ENCODE assay signal across 21 cellular contexts in genomic region chr12:132713123-132713522, GRCh38. TPM values are rescaled to one million over a fixed set of nuclear protein-coding genes. Genes with fewer than 3 reads are reported as not detected.
DNase-seq lines count a peak whose midpoint lies in the region; ATAC-seq and TF ChIP-seq lines count a peak whose summit lies in the region.
"Had no signal": no experiment of that assay in that cellular context is flagged by ENCODE, and none has a peak within 500 bp of the region (broad histone marks: within the 10 kb centered on the region; RNA-seq: fewer than 3 reads in every experiment).

No MANE protein-coding gene starts in this region.

- peaks cover 7% of the 10 kb centered on the region for H3K36me3 Mint-ChIP-seq in activated naive CD4-positive, alpha-beta T cell treated with anti-CD3 and anti-CD28 coated beads, Interleukin-2, amount 50 U/mL, for 24 hours
- peaks cover 14% of the 10 kb centered on the region for H3K36me3 Mint-ChIP-seq in T-cell
- H3K36me3 Mint-ChIP-seq in endodermal cell (ENCODE audit: low read depth): peaks cover 39% of the 10 kb centered on the region
- peaks cover 7% of the 10 kb centered on the region for H3K36me3 Mint-ChIP-seq in type B pancreatic cell
- peaks cover 6% of the 10 kb centered on the region for H3K36me3 Mint-ChIP-seq in mesothelial cell of epicardium

- H3K27me3 ChIP-seq in endodermal cell (ENCODE audit: control insufficient read depth, insufficient read depth, low read length, poor library complexity, severe bottlenecking): no peaks in the 10 kb centered on the region
- H3K27me3 ChIP-seq: dorsolateral prefrontal cortex, ovary, right lobe of liver, tibial artery had no signal

- no peak overlapping the region for H3K4me3 ChIP-seq in endodermal cell (ENCODE audit: low read length)
- H3K4me3 ChIP-seq: dorsolateral prefrontal cortex, ovary, right lobe of liver, tibial artery had no signal

- TF ChIP-seq CTCF in endodermal cell (conservative IDR thresholded peaks at IDR 0.05): no peak
- no peak for TF ChIP-seq CTCF in type B pancreatic cell (conservative IDR thresholded peaks at IDR 0.05)
- no peak for TF ChIP-seq CTCF in mesothelial cell of epicardium (IDR thresholded peaks at IDR 0.05; ENCODE audit: unreplicated experiment)

- no peak for DNase-seq in activated naive CD4-positive, alpha-beta T cell (lab: John Stamatoyannopoulos, UW)
- DNase-seq in T-cell (no peak), endodermal cell (no peak), type B pancreatic cell (ENCODE audit: extremely low spot score, unreplicated experiment) (no peak), Kasumi-1 (lab: John Stamatoyannopoulos, UW) (no peak), mesothelial cell of epicardium (ENCODE audit: low spot score in 2 of 2, unreplicated experiment in 2 of 2) (no peak)
- DNase-seq: activated B cell treated with CpG ODN at 0.5 μM for 24 hours; COR-L47; dorsolateral prefrontal cortex; HCEC 1CT; NCI-H1092 treated with DMSO at 0.1 percent for 48 hours; NCI-H526 treated with DMSO at 0.1 percent for 48 hours; ovary; right lobe of liver; SIG-M5; stimulated activated naive B cell treated with anti-CD40 and anti-IgM and Interleukin-4, amounts not matched to agents 10 μg/mL and 1 μg/mL and 100 μg/mL, for 72 hours; tibial artery had no signal

- no peaks in the 10 kb centered on the region for H3K27me3 Mint-ChIP-seq in activated naive CD4-positive, alpha-beta T cell treated with anti-CD3 and anti-CD28 coated beads, Interleukin-2, amount 50 U/mL, for 24 hours
- no peaks in the 10 kb centered on the region for H3K27me3 Mint-ChIP-seq in T-cell
- H3K27me3 Mint-ChIP-seq in endodermal cell (ENCODE audit: insufficient read depth): no peaks in the 10 kb centered on the region
- H3K27me3 Mint-ChIP-seq in type B pancreatic cell: no peaks in the 10 kb centered on the region
- no peaks in the 10 kb centered on the region for H3K27me3 Mint-ChIP-seq in mesothelial cell of epicardium (ENCODE audit: low read depth)
- H3K27me3 Mint-ChIP-seq: activated B cell treated with CpG ODN at 0.5 μM for 24 hours; stimulated activated naive B cell treated with anti-CD40 and anti-IgM and Interleukin-4, amounts not matched to agents 10 μg/mL and 1 μg/mL and 100 μg/mL, for 72 hours had no signal

- no peaks in the 10 kb centered on the region for H3K9me3 Mint-ChIP-seq in activated naive CD4-positive, alpha-beta T cell treated with anti-CD3 and anti-CD28 coated beads, Interleukin-2, amount 50 U/mL, for 24 hours
- H3K9me3 Mint-ChIP-seq in T-cell (peaks cover 0 to 5% (median 4%) of the 10 kb centered on the region in 3 donors), endodermal cell (no peaks in the 10 kb centered on the region), type B pancreatic cell (no peaks in the 10 kb centered on the region), mesothelial cell of epicardium (no peaks in the 10 kb centered on the region)
- H3K9me3 Mint-ChIP-seq: stimulated activated naive B cell treated with anti-CD40 and anti-IgM and Interleukin-4, amounts not matched to agents 10 μg/mL and 1 μg/mL and 100 μg/mL, for 72 hours; T-helper 1 cell treated with Interleukin-12 subunit alpha and Interleukin-12 subunit beta and Interleukin-4 antibody, amounts not matched to agents 30 μg/mL and 1 μg/mL, for 36 hours had no signal

- WGBS in endodermal cell (ENCODE audit: insufficient coverage in 1 of 2, insufficient read length in 1 of 2), 2 experiments: 96 to 97% methylated on average over 2 of the region's 2 CpGs

- H3K4me1 ChIP-seq in endodermal cell (ENCODE audit: control insufficient read depth, insufficient read depth, low read length): no peaks in the 10 kb centered on the region

- H3K4me3 Mint-ChIP-seq in activated naive CD4-positive, alpha-beta T cell treated with anti-CD3 and anti-CD28 coated beads, Interleukin-2, amount 50 U/mL, for 24 hours: peak overlapping the region; percentile 57
- H3K4me3 Mint-ChIP-seq in T-cell (peak overlapping the region in 2 of 3 donors; percentile 28 to 40), endodermal cell (no peak overlapping the region), type B pancreatic cell (peak overlapping the region; percentile 61), mesothelial cell of epicardium (no peak overlapping the region)
- H3K4me3 Mint-ChIP-seq: activated B cell treated with CpG ODN at 0.5 μM for 24 hours had no signal

- CTCF ChIA-PET in T-cell (lab: Charles Lee): no interaction called here

- H3K36me3 ChIP-seq in endodermal cell (ENCODE audit: control insufficient read depth, insufficient read depth, low read length): peaks cover 24% of the 10 kb centered on the region
- H3K36me3 ChIP-seq: ovary had no signal

- no peak overlapping the region for H3K9ac ChIP-seq in endodermal cell (ENCODE audit: extremely low read depth, low read length, poor library complexity, severe bottlenecking)
- H3K9ac ChIP-seq: KMS-11 had no signal

- POLR2A ChIA-PET in T-cell (lab: Charles Lee): no interaction called here

- H3K9me3 ChIP-seq in endodermal cell (ENCODE audit: control insufficient read depth, low read length): no peaks in the 10 kb centered on the region
- H3K9me3 ChIP-seq: ovary, right lobe of liver, tibial artery had no signal

- no peak for ATAC-seq in T-cell (replicated peaks in 1 of 4)
- ATAC-seq in HG03175 (IDR thresholded peaks at IDR 0.05; ENCODE audit: unreplicated experiment): no peak
- ATAC-seq: right lobe of liver; stimulated activated naive B cell treated with anti-CD40 and anti-IgM and Interleukin-4, amounts not matched to agents 10 μg/mL and 1 μg/mL and 100 μg/mL, for 72 hours had no signal

- peaks cover 26% of the 10 kb centered on the region for H3K4me1 Mint-ChIP-seq in activated naive CD4-positive, alpha-beta T cell treated with anti-CD3 and anti-CD28 coated beads, Interleukin-2, amount 50 U/mL, for 24 hours
- H3K4me1 Mint-ChIP-seq in T-cell: peaks cover 21 to 29% (median 25%) of the 10 kb centered on the region in 3 donors
- H3K4me1 Mint-ChIP-seq in endodermal cell: peaks cover 2% of the 10 kb centered on the region
- H3K4me1 Mint-ChIP-seq in type B pancreatic cell (ENCODE audit: unreplicated experiment): peaks cover 5% of the 10 kb centered on the region
- H3K4me1 Mint-ChIP-seq in mesothelial cell of epicardium: peaks cover 4% of the 10 kb centered on the region

- no peak overlapping the region for H3K27ac Mint-ChIP-seq in activated naive CD4-positive, alpha-beta T cell treated with anti-CD3 and anti-CD28 coated beads, Interleukin-2, amount 50 U/mL, for 24 hours
- H3K27ac Mint-ChIP-seq in T-cell (peak overlapping the region in 1 of 2 donors; percentile 11), endodermal cell (peak overlapping the region; percentile 72), type B pancreatic cell (no peak overlapping the region), mesothelial cell of epicardium (no peak overlapping the region)
- H3K27ac Mint-ChIP-seq: activated B cell treated with CpG ODN at 0.5 μM for 24 hours; T-helper 1 cell treated with Interleukin-12 subunit alpha and Interleukin-12 subunit beta and Interleukin-4 antibody, amounts not matched to agents 30 μg/mL and 1 μg/mL, for 36 hours had no signal

- no peak overlapping the region for H3K27ac ChIP-seq in endodermal cell (ENCODE audit: low read depth, low read length)
- H3K27ac ChIP-seq: dorsolateral prefrontal cortex, KMS-11, ovary, right lobe of liver, tibial artery had no signal

RNA-seq across cellular contexts. Expression of gene PGAM5, which starts 2.5 kb away (rescaled TPM):
- total RNA-seq in T-cell (10 to 100 TPM; 21.3 to 32.4 (median 31.5) TPM), endodermal cell (10 to 100 TPM; 60.2 to 64.3 TPM), type B pancreatic cell (ENCODE audit: low replicate concordance) (40.0 and 41.0 TPM in 2 replicates), mesothelial cell of epicardium (23.5 to 26.6 TPM (median 24.5 TPM) in 3 replicates)
- polyA plus RNA-seq in endodermal cell (2013, experiment 1 of 2): 34.9 TPM
- 37.3 TPM for polyA plus RNA-seq in endodermal cell (2013, experiment 2 of 2)

RNA-seq across cellular contexts. Expression of gene PXMP2, which starts 25.7 kb away (rescaled TPM):
- total RNA-seq in T-cell (1 to 10 TPM; 3.1 to 8.9 (median 6.5) TPM), endodermal cell (10 to 100 TPM; 26.7 to 27.0 TPM), type B pancreatic cell (ENCODE audit: low replicate concordance) (23.6 and 38.5 TPM in 2 replicates), mesothelial cell of epicardium (23.6 to 25.2 TPM (median 25.0 TPM) in 3 replicates)
- 19.2 TPM for polyA plus RNA-seq in endodermal cell (2013, experiment 1 of 2)
- 22.2 TPM for polyA plus RNA-seq in endodermal cell (2013, experiment 2 of 2)

RNA-seq across cellular contexts. Expression of gene POLE, which starts 26.0 kb away (rescaled TPM):
- total RNA-seq in T-cell: 10 to 100 TPM; 43.6 to 70.4 (median 66.1) TPM
- total RNA-seq in endodermal cell: 100 to 1,000 TPM; 165 to 212 TPM
- 85.3 TPM for polyA plus RNA-seq in endodermal cell (2013, experiment 1 of 2)
- 81.7 TPM for polyA plus RNA-seq in endodermal cell (2013, experiment 2 of 2)
- total RNA-seq in type B pancreatic cell (ENCODE audit: low replicate concordance): 67.3 and 113 TPM in 2 replicates
- total RNA-seq in mesothelial cell of epicardium: 114 to 124 TPM (median 122 TPM) in 3 replicates

RNA-seq across cellular contexts. Expression of gene ANKLE2, which starts 48.5 kb away (rescaled TPM):
- 100 to 1,000 TPM in 2 of 5 donors, 10 to 100 TPM in 3; 88.1 to 106 (median 94.3) TPM for total RNA-seq in T-cell
- total RNA-seq in endodermal cell: 10 to 100 TPM; 87.8 to 88.5 TPM
- polyA plus RNA-seq in endodermal cell (2013, experiment 1 of 2): 58.3 TPM
- 56.1 TPM for polyA plus RNA-seq in endodermal cell (2013, experiment 2 of 2)
- 65.1 and 75.9 TPM in 2 replicates for total RNA-seq in type B pancreatic cell (ENCODE audit: low replicate concordance)
- 89.8 to 98.9 TPM (median 93.8 TPM) in 3 replicates for total RNA-seq in mesothelial cell of epicardium

Comparison
In these comparisons a context has a peak if more than half of its experiments do, and no peak if none do; other contexts are left out.
1. H3K4me3 Mint-ChIP-seq: peak in activated naive CD4-positive, alpha-beta T cell treated with anti-CD3 and anti-CD28 coated beads, Interleukin-2, amount 50 U/mL, for 24 hours (single experiment), T-cell (2 of 3) and type B pancreatic cell (single experiment); none in endodermal cell (single experiment) and mesothelial cell of epicardium (single experiment).